ENCODE assay signal across 30 cellular contexts in genomic region chr20:18034039-18034438, GRCh38. TPM values are rescaled to one million over a fixed set of nuclear protein-coding genes. Genes with fewer than 3 reads are reported as not detected.
"Had no signal": no experiment of that assay in that cellular context is flagged by ENCODE, and none has a peak within 500 bp of the region (broad histone marks: within the 10 kb centered on the region; RNA-seq: fewer than 3 reads in every experiment).

No MANE protein-coding gene starts in this region.

- H3K9me3 Mint-ChIP-seq: activated CD4-positive, alpha-beta T cell treated with anti-CD3 and anti-CD28 coated beads, Interleukin-2, amount 10 ng/mL, durations not matched to agents 24 days and 14 days; activated naive CD4-positive, alpha-beta T cell treated with anti-CD3 and anti-CD28 coated beads, Interleukin-2, amount 10 ng/mL, durations not matched to agents 7 days and 5 days; activated naive CD8-positive, alpha-beta T cell treated with anti-CD3 and anti-CD28 coated beads, Interleukin-2, amount 50 U/mL, for 24 hours; activated T-cell treated with anti-CD3 and anti-CD28 coated beads, Interleukin-2, amount 50 U/mL, for 24 hours; brain; T-helper 1 cell treated with Interleukin-12 subunit alpha and Interleukin-12 subunit beta and Interleukin-4 antibody, amounts not matched to agents 30 μg/mL and 1 μg/mL, for 36 hours; T-helper 2 cell treated with Interferon-gamma antibody and Interleukin-4, amounts not matched to agents 5 μg/mL and 100 μg/mL, for 36 hours had no signal

- ATAC-seq: activated CD8-positive, alpha-beta T cell treated with anti-CD3 and anti-CD28 coated beads, Interleukin-2, amount 10 ng/mL, durations not matched to agents 7 days and 5 days; activated naive CD8-positive, alpha-beta T cell treated with anti-CD3 and anti-CD28 coated beads, Interleukin-2, amount 50 U/mL, for 24 hours; Panc1 had no signal

- H3K27ac Mint-ChIP-seq: activated CD4-positive, alpha-beta T cell treated with anti-CD3 and anti-CD28 coated beads, Interleukin-2, amount 10 ng/mL, durations not matched to agents 24 days and 14 days; activated CD8-positive, alpha-beta T cell treated with anti-CD3 and anti-CD28 coated beads, Interleukin-2, amount 10 ng/mL, durations not matched to agents 7 days and 5 days; activated naive CD4-positive, alpha-beta T cell treated with anti-CD3 and anti-CD28 coated beads, Interleukin-2, amount 10 ng/mL, durations not matched to agents 7 days and 5 days; activated naive CD8-positive, alpha-beta T cell; activated naive CD8-positive, alpha-beta T cell treated with anti-CD3 and anti-CD28 coated beads, Interleukin-2, amount 50 U/mL, for 24 hours; activated T-cell treated with anti-CD3 and anti-CD28 coated beads, Interleukin-2, amount 50 U/mL, for 24 hours; T-helper 1 cell treated with Interleukin-12 subunit alpha and Interleukin-12 subunit beta and Interleukin-4 antibody, amounts not matched to agents 30 μg/mL and 1 μg/mL, for 36 hours; T-helper 2 cell treated with Interferon-gamma antibody and Interleukin-4, amounts not matched to agents 5 μg/mL and 100 μg/mL, for 36 hours had no signal

- H3K4me3 Mint-ChIP-seq: activated CD4-positive, alpha-beta T cell treated with anti-CD3 and anti-CD28 coated beads, Interleukin-2, amount 10 ng/mL, durations not matched to agents 24 days and 14 days; activated CD8-positive, alpha-beta T cell treated with anti-CD3 and anti-CD28 coated beads, Interleukin-2, amount 10 ng/mL, durations not matched to agents 7 days and 5 days; activated naive CD4-positive, alpha-beta T cell treated with anti-CD3 and anti-CD28 coated beads, Interleukin-2, amount 10 ng/mL, durations not matched to agents 7 days and 5 days; activated naive CD8-positive, alpha-beta T cell; activated naive CD8-positive, alpha-beta T cell treated with anti-CD3 and anti-CD28 coated beads, Interleukin-2, amount 50 U/mL, for 24 hours; activated T-cell treated with anti-CD3 and anti-CD28 coated beads, Interleukin-2, amount 50 U/mL, for 24 hours; brain; T-helper 1 cell treated with Interleukin-12 subunit alpha and Interleukin-12 subunit beta and Interleukin-4 antibody, amounts not matched to agents 30 μg/mL and 1 μg/mL, for 36 hours; T-helper 2 cell treated with Interferon-gamma antibody and Interleukin-4, amounts not matched to agents 5 μg/mL and 100 μg/mL, for 36 hours had no signal

- H3K27ac ChIP-seq: SJCRH30, SK-N-MC had no signal

- DNase-seq: activated CD4-positive, alpha-beta T cell treated with anti-CD3 and anti-CD28 coated beads, Interleukin-2, amount 10 ng/mL, durations not matched to agents 24 days and 14 days; activated CD4-positive, alpha-beta T cell treated with anti-CD3 and anti-CD28 coated beads, Interleukin-2, amount 50 U/mL, for 4 hours; activated CD8-positive, alpha-beta T cell treated with anti-CD3 and anti-CD28 coated beads, Interleukin-2, amount 10 ng/mL, durations not matched to agents 7 days and 5 days; activated naive CD4-positive, alpha-beta T cell treated with anti-CD3 and anti-CD28 coated beads, Interleukin-2, amount 10 ng/mL, durations not matched to agents 7 days and 5 days; activated naive CD8-positive, alpha-beta T cell treated with anti-CD3 and anti-CD28 coated beads, Interleukin-2, amount 50 U/mL, for 24 hours; activated T-cell treated with anti-CD3 and anti-CD28 coated beads, Interleukin-2, amount 50 U/mL, for 24 hours; anterior cingulate cortex; Kasumi-1; KG1; MG63; NCI-H1048; NCI-H1105 treated with DMSO at 0.1 percent for 48 hours; NCI-H1436; NCI-H187; NCI-H2029 treated with DMSO at 0.1 percent for 48 hours; NCI-H2107; NCI-H2171; NCI-H446; NCI-H510A treated with DMSO at 0.1 percent for 48 hours; NCI-H526 treated with DMSO at 0.1 percent for 48 hours; NCI-H82; SHP77; SJCRH30 had no signal

- H3K9me3 ChIP-seq: MG63 had no signal

- H3K27me3 Mint-ChIP-seq: activated CD4-positive, alpha-beta T cell treated with anti-CD3 and anti-CD28 coated beads, Interleukin-2, amount 10 ng/mL, durations not matched to agents 24 days and 14 days had no signal

- H3K36me3 ChIP-seq: MG63, SJCRH30 had no signal

- H3K4me1 Mint-ChIP-seq: activated CD4-positive, alpha-beta T cell treated with anti-CD3 and anti-CD28 coated beads, Interleukin-2, amount 10 ng/mL, durations not matched to agents 24 days and 14 days; activated naive CD4-positive, alpha-beta T cell treated with anti-CD3 and anti-CD28 coated beads, Interleukin-2, amount 10 ng/mL, durations not matched to agents 7 days and 5 days; activated naive CD8-positive, alpha-beta T cell treated with anti-CD3 and anti-CD28 coated beads, Interleukin-2, amount 50 U/mL, for 24 hours had no signal

- H3K36me3 Mint-ChIP-seq: activated naive CD4-positive, alpha-beta T cell treated with anti-CD3 and anti-CD28 coated beads, Interleukin-2, amount 10 ng/mL, durations not matched to agents 7 days and 5 days; activated naive CD8-positive, alpha-beta T cell; brain had no signal

- H3K4me3 ChIP-seq: MG63, SJCRH30, SK-N-MC had no signal

- H3K27me3 ChIP-seq: MG63 had no signal

- H3K4me1 ChIP-seq: SJCRH30 had no signal

RNA-seq across cellular contexts. Expression of gene OVOL2, which starts 23.7 kb away (rescaled TPM):
- total RNA-seq: activated CD4-positive, alpha-beta T cell treated with anti-CD3 and anti-CD28 coated beads, Interleukin-2, amount 10 ng/mL, durations not matched to agents 24 days and 14 days; activated CD8-positive, alpha-beta T cell treated with anti-CD3 and anti-CD28 coated beads, Interleukin-2, amount 10 ng/mL, durations not matched to agents 7 days and 5 days; RPMI7951; SJCRH30 had no signal
